In the genomic region with DNA sequence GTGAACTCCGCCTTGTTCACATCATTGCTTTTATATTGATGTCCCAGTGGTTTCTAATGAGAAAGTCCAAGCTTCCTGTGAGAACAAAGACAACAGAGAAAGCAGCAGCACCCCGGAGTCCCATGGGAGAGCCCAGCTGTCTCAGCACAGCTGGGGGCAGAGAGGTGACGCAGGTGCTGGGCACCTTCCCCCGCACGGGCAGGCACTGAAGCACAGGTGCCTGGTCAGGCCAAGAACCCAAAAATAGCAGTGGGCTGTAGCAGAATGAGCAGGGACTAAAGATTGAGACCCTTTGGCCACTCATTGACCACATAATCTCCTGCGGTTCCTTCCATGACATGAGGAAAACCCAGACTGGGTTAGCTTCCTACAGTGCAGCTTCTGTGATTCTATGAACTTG, we compare ENCODE assay signal across 1 cellular context.
TF ChIP-seq lines count a peak whose summit lies in the region.

No MANE protein-coding gene starts in this region.

TF ChIP-seq in GM12878, 131 proteins besides CTCF, POLR2A, EP300 and RAD21 (continues in another document):
- TF ChIP-seq IKZF1 (conservative IDR thresholded peaks at IDR 0.05) (peak; percentile 80), ETV6 (conservative IDR thresholded peaks at IDR 0.05 in 1 of 2, IDR thresholded peaks at IDR 0.05 in 1 of 2; ENCODE audit: borderline replicate concordance in 1 of 2, low read depth in 1 of 2) (no peak), DPF2 (IDR thresholded peaks at IDR 0.05) (peak; percentile 55; the same call in 1 of the 2 replicates), RCOR1 (conservative IDR thresholded peaks at IDR 0.05; ENCODE audit: low read depth, low read length) (no peak), HDGF (IDR thresholded peaks at IDR 0.05) (no peak), IKZF2 (IDR thresholded peaks at IDR 0.05) (peak; percentile 66 to 72), NR2F1 (conservative IDR thresholded peaks at IDR 0.05) (peak; percentile 87), ZNF274 (IDR thresholded peaks at IDR 0.05; ENCODE audit: insufficient read depth, insufficient read length) (no peak), ATF7 (IDR thresholded peaks at IDR 0.05; ENCODE audit: low read depth) (peak; percentile 43; the same call in 1 of the 2 replicates), SMC3 (IDR thresholded peaks at IDR 0.05; ENCODE audit: borderline replicate concordance, low read length) (no peak), MTA2 (IDR thresholded peaks at IDR 0.05; ENCODE audit: low read depth) (peak; percentile 60; the same call in 1 of the 2 replicates), FOS (IDR thresholded peaks at IDR 0.05; ENCODE audit: borderline replicate concordance, extremely low read depth, insufficient read length) (no peak), ZNF217 (IDR thresholded peaks at IDR 0.05) (no peak), ZSCAN29 (IDR thresholded peaks at IDR 0.05) (no peak), ZNF24 (IDR thresholded peaks at IDR 0.05) (no peak), TCF12 (IDR thresholded peaks at IDR 0.05; ENCODE audit: low read depth, low read length) (peak; percentile 99), BHLHE40 (IDR thresholded peaks at IDR 0.05; ENCODE audit: borderline replicate concordance in 1 of 2, low read depth in 2 of 2, low read length in 1 of 2) (peak; percentile 81 to 91), MEF2A (IDR thresholded peaks at IDR 0.05; ENCODE audit: insufficient read depth, low read depth, low read length) (peak; percentile 63; the same call in 1 of the 2 replicates), POLR2AphosphoS5 (IDR thresholded peaks at IDR 0.05; ENCODE audit: low read length) (no peak), GATAD2B (conservative IDR thresholded peaks at IDR 0.05; ENCODE audit: low read depth) (peak; percentile 70), HCFC1 (IDR thresholded peaks at IDR 0.05; ENCODE audit: low read length) (no peak), NFIC (IDR thresholded peaks at IDR 0.05; ENCODE audit: low read depth, low read length) (peak; percentile 22; the same call in 1 of the 2 replicates), TCF3 (IDR thresholded peaks at IDR 0.05; ENCODE audit: borderline replicate concordance, insufficient read depth, low read depth, low read length) (peak; percentile 96), HDAC2 (IDR thresholded peaks at IDR 0.05) (no peak), PAX5 (IDR thresholded peaks at IDR 0.05; ENCODE audit: borderline replicate concordance, low read depth, low read length) (peak; percentile 87), CREB1 (IDR thresholded peaks at IDR 0.05; ENCODE audit: low read depth) (no peak), CHD4 (IDR thresholded peaks at IDR 0.05) (no peak), CBFB (IDR thresholded peaks at IDR 0.05; ENCODE audit: low read depth) (no peak), SP1 (IDR thresholded peaks at IDR 0.05; ENCODE audit: low read depth, low read length) (no peak), FOXK2 (IDR thresholded peaks at IDR 0.05) (no peak), CHD2 (IDR thresholded peaks at IDR 0.05; ENCODE audit: borderline replicate concordance, low read depth, low read length) (peak; percentile 29; the same call in 1 of the 2 replicates), EED (IDR thresholded peaks at IDR 0.05; ENCODE audit: low read depth) (peak; percentile 43; the same call in 1 of the 2 replicates), CREM (IDR thresholded peaks at IDR 0.05; ENCODE audit: low read depth) (peak; percentile 69)
- TF ChIP-seq, protein P1, sequence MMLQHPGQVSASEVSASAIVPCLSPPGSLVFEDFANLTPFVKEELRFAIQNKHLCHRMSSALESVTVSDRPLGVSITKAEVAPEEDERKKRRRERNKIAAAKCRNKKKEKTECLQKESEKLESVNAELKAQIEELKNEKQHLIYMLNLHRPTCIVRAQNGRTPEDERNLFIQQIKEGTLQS (IDR thresholded peaks at IDR 0.05; ENCODE audit: borderline replicate concordance, extremely low read depth, low read depth, low read length) = no peak
- TF ChIP-seq, protein P2, sequence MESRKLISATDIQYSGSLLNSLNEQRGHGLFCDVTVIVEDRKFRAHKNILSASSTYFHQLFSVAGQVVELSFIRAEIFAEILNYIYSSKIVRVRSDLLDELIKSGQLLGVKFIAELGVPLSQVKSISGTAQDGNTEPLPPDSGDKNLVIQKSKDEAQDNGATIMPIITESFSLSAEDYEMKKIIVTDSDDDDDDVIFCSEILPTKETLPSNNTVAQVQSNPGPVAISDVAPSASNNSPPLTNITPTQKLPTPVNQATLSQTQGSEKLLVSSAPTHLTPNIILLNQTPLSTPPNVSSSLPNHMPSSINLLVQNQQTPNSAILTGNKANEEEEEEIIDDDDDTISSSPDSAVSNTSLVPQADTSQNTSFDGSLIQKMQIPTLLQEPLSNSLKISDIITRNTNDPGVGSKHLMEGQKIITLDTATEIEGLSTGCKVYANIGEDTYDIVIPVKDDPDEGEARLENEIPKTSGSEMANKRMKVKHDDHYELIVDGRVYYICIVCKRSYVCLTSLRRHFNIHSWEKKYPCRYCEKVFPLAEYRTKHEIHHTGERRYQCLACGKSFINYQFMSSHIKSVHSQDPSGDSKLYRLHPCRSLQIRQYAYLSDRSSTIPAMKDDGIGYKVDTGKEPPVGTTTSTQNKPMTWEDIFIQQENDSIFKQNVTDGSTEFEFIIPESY (IDR thresholded peaks at IDR 0.05) = no peak
- TF ChIP-seq, protein P3, sequence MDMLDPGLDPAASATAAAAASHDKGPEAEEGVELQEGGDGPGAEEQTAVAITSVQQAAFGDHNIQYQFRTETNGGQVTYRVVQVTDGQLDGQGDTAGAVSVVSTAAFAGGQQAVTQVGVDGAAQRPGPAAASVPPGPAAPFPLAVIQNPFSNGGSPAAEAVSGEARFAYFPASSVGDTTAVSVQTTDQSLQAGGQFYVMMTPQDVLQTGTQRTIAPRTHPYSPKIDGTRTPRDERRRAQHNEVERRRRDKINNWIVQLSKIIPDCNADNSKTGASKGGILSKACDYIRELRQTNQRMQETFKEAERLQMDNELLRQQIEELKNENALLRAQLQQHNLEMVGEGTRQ (IDR thresholded peaks at IDR 0.05; ENCODE audit: borderline replicate concordance, low read depth, low read length) = no peak
- TF ChIP-seq, protein P4, sequence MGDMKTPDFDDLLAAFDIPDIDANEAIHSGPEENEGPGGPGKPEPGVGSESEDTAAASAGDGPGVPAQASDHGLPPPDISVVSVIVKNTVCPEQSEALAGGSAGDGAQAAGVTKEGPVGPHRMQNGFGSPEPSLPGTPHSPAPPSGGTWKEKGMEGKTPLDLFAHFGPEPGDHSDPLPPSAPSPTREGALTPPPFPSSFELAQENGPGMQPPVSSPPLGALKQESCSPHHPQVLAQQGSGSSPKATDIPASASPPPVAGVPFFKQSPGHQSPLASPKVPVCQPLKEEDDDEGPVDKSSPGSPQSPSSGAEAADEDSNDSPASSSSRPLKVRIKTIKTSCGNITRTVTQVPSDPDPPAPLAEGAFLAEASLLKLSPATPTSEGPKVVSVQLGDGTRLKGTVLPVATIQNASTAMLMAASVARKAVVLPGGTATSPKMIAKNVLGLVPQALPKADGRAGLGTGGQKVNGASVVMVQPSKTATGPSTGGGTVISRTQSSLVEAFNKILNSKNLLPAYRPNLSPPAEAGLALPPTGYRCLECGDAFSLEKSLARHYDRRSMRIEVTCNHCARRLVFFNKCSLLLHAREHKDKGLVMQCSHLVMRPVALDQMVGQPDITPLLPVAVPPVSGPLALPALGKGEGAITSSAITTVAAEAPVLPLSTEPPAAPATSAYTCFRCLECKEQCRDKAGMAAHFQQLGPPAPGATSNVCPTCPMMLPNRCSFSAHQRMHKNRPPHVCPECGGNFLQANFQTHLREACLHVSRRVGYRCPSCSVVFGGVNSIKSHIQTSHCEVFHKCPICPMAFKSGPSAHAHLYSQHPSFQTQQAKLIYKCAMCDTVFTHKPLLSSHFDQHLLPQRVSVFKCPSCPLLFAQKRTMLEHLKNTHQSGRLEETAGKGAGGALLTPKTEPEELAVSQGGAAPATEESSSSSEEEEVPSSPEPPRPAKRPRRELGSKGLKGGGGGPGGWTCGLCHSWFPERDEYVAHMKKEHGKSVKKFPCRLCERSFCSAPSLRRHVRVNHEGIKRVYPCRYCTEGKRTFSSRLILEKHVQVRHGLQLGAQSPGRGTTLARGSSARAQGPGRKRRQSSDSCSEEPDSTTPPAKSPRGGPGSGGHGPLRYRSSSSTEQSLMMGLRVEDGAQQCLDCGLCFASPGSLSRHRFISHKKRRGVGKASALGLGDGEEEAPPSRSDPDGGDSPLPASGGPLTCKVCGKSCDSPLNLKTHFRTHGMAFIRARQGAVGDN (IDR thresholded peaks at IDR 0.05) = no peak
- TF ChIP-seq, protein P5, sequence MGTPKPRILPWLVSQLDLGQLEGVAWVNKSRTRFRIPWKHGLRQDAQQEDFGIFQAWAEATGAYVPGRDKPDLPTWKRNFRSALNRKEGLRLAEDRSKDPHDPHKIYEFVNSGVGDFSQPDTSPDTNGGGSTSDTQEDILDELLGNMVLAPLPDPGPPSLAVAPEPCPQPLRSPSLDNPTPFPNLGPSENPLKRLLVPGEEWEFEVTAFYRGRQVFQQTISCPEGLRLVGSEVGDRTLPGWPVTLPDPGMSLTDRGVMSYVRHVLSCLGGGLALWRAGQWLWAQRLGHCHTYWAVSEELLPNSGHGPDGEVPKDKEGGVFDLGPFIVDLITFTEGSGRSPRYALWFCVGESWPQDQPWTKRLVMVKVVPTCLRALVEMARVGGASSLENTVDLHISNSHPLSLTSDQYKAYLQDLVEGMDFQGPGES (IDR thresholded peaks at IDR 0.05) = no peak
- TF ChIP-seq, protein P6, sequence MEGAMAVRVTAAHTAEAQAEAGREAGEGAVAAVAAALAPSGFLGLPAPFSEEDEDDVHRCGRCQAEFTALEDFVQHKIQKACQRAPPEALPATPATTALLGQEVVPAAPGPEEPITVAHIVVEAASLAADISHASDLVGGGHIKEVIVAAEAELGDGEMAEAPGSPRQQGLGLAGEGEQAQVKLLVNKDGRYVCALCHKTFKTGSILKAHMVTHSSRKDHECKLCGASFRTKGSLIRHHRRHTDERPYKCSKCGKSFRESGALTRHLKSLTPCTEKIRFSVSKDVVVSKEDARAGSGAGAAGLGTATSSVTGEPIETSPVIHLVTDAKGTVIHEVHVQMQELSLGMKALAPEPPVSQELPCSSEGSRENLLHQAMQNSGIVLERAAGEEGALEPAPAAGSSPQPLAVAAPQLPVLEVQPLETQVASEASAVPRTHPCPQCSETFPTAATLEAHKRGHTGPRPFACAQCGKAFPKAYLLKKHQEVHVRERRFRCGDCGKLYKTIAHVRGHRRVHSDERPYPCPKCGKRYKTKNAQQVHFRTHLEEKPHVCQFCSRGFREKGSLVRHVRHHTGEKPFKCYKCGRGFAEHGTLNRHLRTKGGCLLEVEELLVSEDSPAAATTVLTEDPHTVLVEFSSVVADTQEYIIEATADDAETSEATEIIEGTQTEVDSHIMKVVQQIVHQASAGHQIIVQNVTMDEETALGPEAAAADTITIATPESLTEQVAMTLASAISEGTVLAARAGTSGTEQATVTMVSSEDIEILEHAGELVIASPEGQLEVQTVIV (IDR thresholded peaks at IDR 0.05; ENCODE audit: borderline replicate concordance, partially characterized antibody) = no peak
- TF ChIP-seq, protein P7, sequence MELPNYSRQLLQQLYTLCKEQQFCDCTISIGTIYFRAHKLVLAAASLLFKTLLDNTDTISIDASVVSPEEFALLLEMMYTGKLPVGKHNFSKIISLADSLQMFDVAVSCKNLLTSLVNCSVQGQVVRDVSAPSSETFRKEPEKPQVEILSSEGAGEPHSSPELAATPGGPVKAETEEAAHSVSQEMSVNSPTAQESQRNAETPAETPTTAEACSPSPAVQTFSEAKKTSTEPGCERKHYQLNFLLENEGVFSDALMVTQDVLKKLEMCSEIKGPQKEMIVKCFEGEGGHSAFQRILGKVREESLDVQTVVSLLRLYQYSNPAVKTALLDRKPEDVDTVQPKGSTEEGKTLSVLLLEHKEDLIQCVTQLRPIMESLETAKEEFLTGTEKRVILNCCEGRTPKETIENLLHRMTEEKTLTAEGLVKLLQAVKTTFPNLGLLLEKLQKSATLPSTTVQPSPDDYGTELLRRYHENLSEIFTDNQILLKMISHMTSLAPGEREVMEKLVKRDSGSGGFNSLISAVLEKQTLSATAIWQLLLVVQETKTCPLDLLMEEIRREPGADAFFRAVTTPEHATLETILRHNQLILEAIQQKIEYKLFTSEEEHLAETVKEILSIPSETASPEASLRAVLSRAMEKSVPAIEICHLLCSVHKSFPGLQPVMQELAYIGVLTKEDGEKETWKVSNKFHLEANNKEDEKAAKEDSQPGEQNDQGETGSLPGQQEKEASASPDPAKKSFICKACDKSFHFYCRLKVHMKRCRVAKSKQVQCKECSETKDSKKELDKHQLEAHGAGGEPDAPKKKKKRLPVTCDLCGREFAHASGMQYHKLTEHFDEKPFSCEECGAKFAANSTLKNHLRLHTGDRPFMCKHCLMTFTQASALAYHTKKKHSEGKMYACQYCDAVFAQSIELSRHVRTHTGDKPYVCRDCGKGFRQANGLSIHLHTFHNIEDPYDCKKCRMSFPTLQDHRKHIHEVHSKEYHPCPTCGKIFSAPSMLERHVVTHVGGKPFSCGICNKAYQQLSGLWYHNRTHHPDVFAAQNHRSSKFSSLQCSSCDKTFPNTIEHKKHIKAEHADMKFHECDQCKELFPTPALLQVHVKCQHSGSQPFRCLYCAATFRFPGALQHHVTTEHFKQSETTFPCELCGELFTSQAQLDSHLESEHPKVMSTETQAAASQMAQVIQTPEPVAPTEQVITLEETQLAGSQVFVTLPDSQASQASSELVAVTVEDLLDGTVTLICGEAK (IDR thresholded peaks at IDR 0.05; ENCODE audit: borderline replicate concordance) = no peak
- TF ChIP-seq, protein P8, sequence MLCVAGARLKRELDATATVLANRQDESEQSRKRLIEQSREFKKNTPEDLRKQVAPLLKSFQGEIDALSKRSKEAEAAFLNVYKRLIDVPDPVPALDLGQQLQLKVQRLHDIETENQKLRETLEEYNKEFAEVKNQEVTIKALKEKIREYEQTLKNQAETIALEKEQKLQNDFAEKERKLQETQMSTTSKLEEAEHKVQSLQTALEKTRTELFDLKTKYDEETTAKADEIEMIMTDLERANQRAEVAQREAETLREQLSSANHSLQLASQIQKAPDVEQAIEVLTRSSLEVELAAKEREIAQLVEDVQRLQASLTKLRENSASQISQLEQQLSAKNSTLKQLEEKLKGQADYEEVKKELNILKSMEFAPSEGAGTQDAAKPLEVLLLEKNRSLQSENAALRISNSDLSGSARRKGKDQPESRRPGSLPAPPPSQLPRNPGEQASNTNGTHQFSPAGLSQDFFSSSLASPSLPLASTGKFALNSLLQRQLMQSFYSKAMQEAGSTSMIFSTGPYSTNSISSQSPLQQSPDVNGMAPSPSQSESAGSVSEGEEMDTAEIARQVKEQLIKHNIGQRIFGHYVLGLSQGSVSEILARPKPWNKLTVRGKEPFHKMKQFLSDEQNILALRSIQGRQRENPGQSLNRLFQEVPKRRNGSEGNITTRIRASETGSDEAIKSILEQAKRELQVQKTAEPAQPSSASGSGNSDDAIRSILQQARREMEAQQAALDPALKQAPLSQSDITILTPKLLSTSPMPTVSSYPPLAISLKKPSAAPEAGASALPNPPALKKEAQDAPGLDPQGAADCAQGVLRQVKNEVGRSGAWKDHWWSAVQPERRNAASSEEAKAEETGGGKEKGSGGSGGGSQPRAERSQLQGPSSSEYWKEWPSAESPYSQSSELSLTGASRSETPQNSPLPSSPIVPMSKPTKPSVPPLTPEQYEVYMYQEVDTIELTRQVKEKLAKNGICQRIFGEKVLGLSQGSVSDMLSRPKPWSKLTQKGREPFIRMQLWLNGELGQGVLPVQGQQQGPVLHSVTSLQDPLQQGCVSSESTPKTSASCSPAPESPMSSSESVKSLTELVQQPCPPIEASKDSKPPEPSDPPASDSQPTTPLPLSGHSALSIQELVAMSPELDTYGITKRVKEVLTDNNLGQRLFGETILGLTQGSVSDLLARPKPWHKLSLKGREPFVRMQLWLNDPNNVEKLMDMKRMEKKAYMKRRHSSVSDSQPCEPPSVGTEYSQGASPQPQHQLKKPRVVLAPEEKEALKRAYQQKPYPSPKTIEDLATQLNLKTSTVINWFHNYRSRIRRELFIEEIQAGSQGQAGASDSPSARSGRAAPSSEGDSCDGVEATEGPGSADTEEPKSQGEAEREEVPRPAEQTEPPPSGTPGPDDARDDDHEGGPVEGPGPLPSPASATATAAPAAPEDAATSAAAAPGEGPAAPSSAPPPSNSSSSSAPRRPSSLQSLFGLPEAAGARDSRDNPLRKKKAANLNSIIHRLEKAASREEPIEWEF (IDR thresholded peaks at IDR 0.05; ENCODE audit: insufficient replicate concordance, low read depth, low read length) = no peak
